ENCODE assay signal across 8 cellular contexts in the genomic region with DNA sequence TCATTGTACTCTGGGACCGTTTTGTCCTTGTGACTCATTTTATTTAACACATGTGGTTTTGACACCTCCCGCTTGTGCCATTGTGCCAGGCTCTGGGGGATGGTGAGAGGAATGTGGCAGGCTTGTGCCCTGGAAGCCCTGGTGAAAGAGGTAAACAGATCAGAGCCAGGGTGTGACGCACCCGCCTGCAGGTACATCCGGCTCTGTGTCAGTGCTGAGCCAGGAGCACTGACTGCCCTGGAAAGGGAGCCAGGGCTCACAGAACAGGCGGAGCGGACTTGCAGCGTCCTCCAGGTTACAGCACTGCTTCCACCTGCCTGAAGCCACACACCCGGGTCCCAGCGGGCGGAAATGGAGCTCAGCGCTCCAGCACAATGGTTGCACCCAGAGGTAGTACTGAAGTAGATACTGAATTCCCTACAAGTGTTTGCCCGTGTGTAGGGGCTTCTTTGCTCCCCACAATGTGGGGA. TPM values are rescaled to one million over a fixed set of nuclear protein-coding genes. Genes with fewer than 3 reads are reported as not detected.
DNase-seq lines count a peak whose midpoint lies in the region; ATAC-seq and TF ChIP-seq lines count a peak whose summit lies in the region.

No MANE protein-coding gene starts in this region.

- intact Hi-C loops in heart right ventricle (cut with DNase I), result loop anchor here in 7 of 10 donors (5.0 to 10.0 kb wide), 6 partner anchors 96 to 611 kb away; a partner anchor contains a TSS

- no peak overlapping the region for H3K4me3 ChIP-seq in heart right ventricle

- H3K27me3 ChIP-seq in heart right ventricle, result no peaks in the 10 kb centered on the region

- peak overlapping the region in 7 of 10 donors; percentile 12 to 79 (median 59) for H3K27ac ChIP-seq in heart right ventricle

- DNase-seq in NCI-H2029 treated with DMSO at 0.1 percent for 48 hours (lab: John Stamatoyannopoulos, UW), result peak; percentile 29
- peak; percentile 73 for DNase-seq in activated CD8-positive, alpha-beta memory T cell treated with anti-CD3 and anti-CD28 coated beads, Interleukin-2, amount 50 U/mL, for 4 hours
- DNase-seq in heart right ventricle, result peak; percentile 72 to 80
- peak; percentile 40 for DNase-seq in stimulated activated CD8-positive, alpha-beta memory T cell treated with anti-CD3 and anti-CD28 coated beads, Interleukin-15, amount 100 ng/mL, for 1 hour (ENCODE audit: low read depth)
- DNase-seq in GM19240 (ENCODE audit: insufficient read length, low spot score), result no peak
- no peak for DNase-seq in GM20000 (ENCODE audit: low spot score)
- DNase-seq in AML-193 (lab: John Stamatoyannopoulos, UW), result no peak

- WGBS in heart right ventricle, 2 donors, result 56 to 62% methylated on average over 13 of the region's 13 CpGs

- H3K4me1 ChIP-seq in heart right ventricle, result peaks cover 0 to 58% (median 11%) of the 10 kb centered on the region in 9 donors

- peak; percentile 71 to 98 (median 96) for ATAC-seq in heart right ventricle
- no peak for ATAC-seq in HG03025 (IDR thresholded peaks at IDR 0.05; ENCODE audit: low FRiP score, unreplicated experiment)

- no peaks in the 10 kb centered on the region for H3K9me3 ChIP-seq in heart right ventricle

- H3K36me3 ChIP-seq in heart right ventricle, result peaks cover 0 to 44% (median 0%) of the 10 kb centered on the region in 9 donors

- TF ChIP-seq CTCF in heart right ventricle (IDR thresholded peaks at IDR 0.05) (peak in 1 of 9 donors; percentile 14), GM20000 (IDR thresholded peaks at IDR 0.05; ENCODE audit: extremely low read depth, missing control alignments) (no peak)

RNA-seq across cellular contexts. Expression of a gene that starts 30.6 kb away (rescaled TPM):
- not detected for total RNA-seq in heart right ventricle
- polyA plus RNA-seq in heart right ventricle, result not detected

Comparison
In these comparisons a context has a peak if more than half of its experiments do, and no peak if none do; other contexts are left out.
1. DNase-seq: peak in NCI-H2029 treated with DMSO at 0.1 percent for 48 hours (single experiment), activated CD8-positive, alpha-beta memory T cell treated with anti-CD3 and anti-CD28 coated beads, Interleukin-2, amount 50 U/mL, for 4 hours (single experiment), heart right ventricle (2 of 2) and stimulated activated CD8-positive, alpha-beta memory T cell treated with anti-CD3 and anti-CD28 coated beads, Interleukin-15, amount 100 ng/mL, for 1 hour (single experiment); none in GM19240 (single experiment), GM20000 (single experiment) and AML-193 (0 of 2).